ENCODE assay signal across 8 cellular contexts in genomic region chr10:68989317-68989990, GRCh38. TPM values are rescaled to one million over a fixed set of nuclear protein-coding genes. Genes with fewer than 3 reads are reported as not detected.
DNase-seq lines count a peak whose midpoint lies in the region; FAIRE-seq and TF ChIP-seq lines count a peak whose summit lies in the region.

No MANE protein-coding gene starts in this region.

- no peaks in the 10 kb centered on the region for H3K27me3 ChIP-seq in BLaER1
- no peaks in the 10 kb centered on the region for H3K27me3 ChIP-seq in HUES64 (ENCODE audit: insufficient read depth, low read length)
- no peaks in the 10 kb centered on the region for H3K27me3 ChIP-seq in bronchial epithelial cell (ENCODE audit: control insufficient read depth, insufficient read depth, low read length)
- H3K27me3 ChIP-seq in vagina, result no peaks in the 10 kb centered on the region

- H3K4me2 ChIP-seq in BLaER1, result peak overlapping the region; percentile 92

- intact Hi-C loops in vagina (cut with DNase I), result no loop called here

- DNase-seq in bronchial epithelial cell (ENCODE audit: low read depth) (no peak), lung microvascular endothelial cell (ENCODE audit: low read depth in 2 of 2) (peak; percentile 30 to 35), vagina (ENCODE audit: extremely low spot score in 2 of 2) (no peak), HT-29 (ENCODE audit: low spot score) (no peak), cerebellum (ENCODE audit: low spot score) (no peak), GOT3 (lab: John Stamatoyannopoulos, UW) (no peak)

- peak overlapping the region; percentile 82 for H3K4me3 ChIP-seq in BLaER1
- H3K4me3 ChIP-seq in HUES64 (ENCODE audit: low read length), result peak overlapping the region; percentile 80
- H3K4me3 ChIP-seq in bronchial epithelial cell (ENCODE audit: low read depth, low read length), result peak overlapping the region; percentile 60
- peak overlapping the region; percentile 86 to 90 for H3K4me3 ChIP-seq in vagina

- WGBS in HUES64, result 24% methylated on average over 22 of the region's 22 CpGs

- H4K20me1 ChIP-seq in BLaER1, result peaks cover 2% of the 10 kb centered on the region

- TF ChIP-seq CTCF in bronchial epithelial cell (IDR thresholded peaks at IDR 0.05; ENCODE audit: insufficient read depth, low read length, severe bottlenecking), result no peak
- TF ChIP-seq CTCF in vagina (IDR thresholded peaks at IDR 0.05), result no peak

- H3K36me3 ChIP-seq in BLaER1 (peaks cover 12% of the 10 kb centered on the region), HUES64 (ENCODE audit: insufficient read depth, low read length) (peaks cover 14% of the 10 kb centered on the region), bronchial epithelial cell (ENCODE audit: control insufficient read depth, insufficient read depth, low read length) (no peaks in the 10 kb centered on the region), vagina (peaks cover 0 to 8% of the 10 kb centered on the region in 2 donors)

- H3K9me3 ChIP-seq in BLaER1, result no peaks in the 10 kb centered on the region
- no peaks in the 10 kb centered on the region for H3K9me3 ChIP-seq in HUES64 (ENCODE audit: insufficient read depth, low read depth, low read length)
- H3K9me3 ChIP-seq in vagina, result no peaks in the 10 kb centered on the region

- no peak for TF ChIP-seq POLR2A in vagina (IDR thresholded peaks at IDR 0.05)

- H3K27ac ChIP-seq in BLaER1, result peak overlapping the region; percentile 74
- peak overlapping the region; percentile 65; the same call in 1 of the 2 replicates for H3K27ac ChIP-seq in HUES64 (ENCODE audit: low read depth, low read length)
- H3K27ac ChIP-seq in vagina, result peak overlapping the region; percentile 81

- H3K4me1 ChIP-seq in BLaER1 (peaks cover 30% of the 10 kb centered on the region), HUES64 (ENCODE audit: insufficient read depth, low read length) (peaks cover 2% of the 10 kb centered on the region; the same call in 1 of the 2 replicates), vagina (peaks cover 54% of the 10 kb centered on the region)

- FAIRE-seq in bronchial epithelial cell (lab: Jason Lieb, UNC), result no peak

- H3K9ac ChIP-seq in BLaER1, result peak overlapping the region; percentile 85
- H3K9ac ChIP-seq in HUES64 (ENCODE audit: low read depth, low read length), result peak overlapping the region; percentile 79

RNA-seq across cellular contexts. Expression of gene KIFBP, which starts 0.9 kb away (rescaled TPM):
- 36.3 TPM for polyA plus RNA-seq in HUES64 (2013, experiment 1 of 2)
- polyA plus RNA-seq in HUES64 (2013, experiment 2 of 2), result 32.5 TPM
- total RNA-seq in bronchial epithelial cell (11.8 and 18.6 TPM in 2 replicates), lung microvascular endothelial cell (17.9 and 19.0 TPM in 2 replicates), vagina (25.8 TPM), cerebellum (34.3 TPM)
- total RNA-seq in HT-29 (2014; rRNA removed; shearing (Covaris generic)), result 17.0 and 18.1 TPM in 2 replicates

RNA-seq across cellular contexts. Expression of gene DDX21, which starts 33.5 kb away (rescaled TPM):
- polyA plus RNA-seq in HUES64 (2013, experiment 1 of 2), result 130 TPM
- polyA plus RNA-seq in HUES64 (2013, experiment 2 of 2), result 108 TPM
- total RNA-seq in bronchial epithelial cell, result 148 and 193 TPM in 2 replicates
- total RNA-seq in lung microvascular endothelial cell, result 42.9 and 57.7 TPM in 2 replicates
- total RNA-seq in vagina, result 44.7 TPM
- total RNA-seq in HT-29 (2014; rRNA removed; shearing (Covaris generic)), result 80.6 and 82.2 TPM in 2 replicates
- total RNA-seq in cerebellum, result 26.9 TPM

Comparison
In these comparisons a context has a peak if more than half of its experiments do, and no peak if none do; other contexts are left out.
1. DNase-seq: peak in lung microvascular endothelial cell (2 of 2); none in bronchial epithelial cell (single experiment), vagina (0 of 2), HT-29 (single experiment), cerebellum (single experiment) and GOT3 (single experiment).
2. Peak in every context shown above with its lines, with median percentiles within 50 percentile points of each other: H3K27ac ChIP-seq and H3K4me3 ChIP-seq.